Comparison of ENCODE assay signal across 2 cellular contexts in the genomic region with DNA sequence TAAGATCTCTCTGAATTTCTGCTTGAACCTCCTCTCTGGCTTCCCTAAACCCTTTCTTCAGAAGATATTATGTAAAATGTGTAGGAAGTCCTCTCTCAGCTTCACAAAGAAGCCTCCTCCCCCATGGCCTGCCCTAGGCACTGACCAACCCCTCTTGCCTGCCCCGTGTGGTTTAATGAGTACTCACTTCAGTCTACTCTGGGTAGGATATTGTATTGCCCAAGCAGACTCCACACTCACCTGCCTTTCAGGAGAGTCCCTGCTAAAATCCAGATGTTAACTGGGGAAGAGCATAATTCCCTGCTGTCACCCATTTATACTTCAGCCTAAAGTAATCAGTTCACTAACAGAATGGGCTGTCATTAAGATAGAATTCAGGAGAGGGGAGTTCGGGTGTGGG.
TF ChIP-seq lines count a peak whose summit lies in the region.

No MANE protein-coding gene starts in this region.

TF ChIP-seq in HepG2, 621 proteins besides CTCF, POLR2A, EP300 and RAD21:
- TF ChIP-seq CC2D1A (CRISPR knock-in tag; IDR thresholded peaks at IDR 0.05): no peak
- TF ChIP-seq, protein P1, sequence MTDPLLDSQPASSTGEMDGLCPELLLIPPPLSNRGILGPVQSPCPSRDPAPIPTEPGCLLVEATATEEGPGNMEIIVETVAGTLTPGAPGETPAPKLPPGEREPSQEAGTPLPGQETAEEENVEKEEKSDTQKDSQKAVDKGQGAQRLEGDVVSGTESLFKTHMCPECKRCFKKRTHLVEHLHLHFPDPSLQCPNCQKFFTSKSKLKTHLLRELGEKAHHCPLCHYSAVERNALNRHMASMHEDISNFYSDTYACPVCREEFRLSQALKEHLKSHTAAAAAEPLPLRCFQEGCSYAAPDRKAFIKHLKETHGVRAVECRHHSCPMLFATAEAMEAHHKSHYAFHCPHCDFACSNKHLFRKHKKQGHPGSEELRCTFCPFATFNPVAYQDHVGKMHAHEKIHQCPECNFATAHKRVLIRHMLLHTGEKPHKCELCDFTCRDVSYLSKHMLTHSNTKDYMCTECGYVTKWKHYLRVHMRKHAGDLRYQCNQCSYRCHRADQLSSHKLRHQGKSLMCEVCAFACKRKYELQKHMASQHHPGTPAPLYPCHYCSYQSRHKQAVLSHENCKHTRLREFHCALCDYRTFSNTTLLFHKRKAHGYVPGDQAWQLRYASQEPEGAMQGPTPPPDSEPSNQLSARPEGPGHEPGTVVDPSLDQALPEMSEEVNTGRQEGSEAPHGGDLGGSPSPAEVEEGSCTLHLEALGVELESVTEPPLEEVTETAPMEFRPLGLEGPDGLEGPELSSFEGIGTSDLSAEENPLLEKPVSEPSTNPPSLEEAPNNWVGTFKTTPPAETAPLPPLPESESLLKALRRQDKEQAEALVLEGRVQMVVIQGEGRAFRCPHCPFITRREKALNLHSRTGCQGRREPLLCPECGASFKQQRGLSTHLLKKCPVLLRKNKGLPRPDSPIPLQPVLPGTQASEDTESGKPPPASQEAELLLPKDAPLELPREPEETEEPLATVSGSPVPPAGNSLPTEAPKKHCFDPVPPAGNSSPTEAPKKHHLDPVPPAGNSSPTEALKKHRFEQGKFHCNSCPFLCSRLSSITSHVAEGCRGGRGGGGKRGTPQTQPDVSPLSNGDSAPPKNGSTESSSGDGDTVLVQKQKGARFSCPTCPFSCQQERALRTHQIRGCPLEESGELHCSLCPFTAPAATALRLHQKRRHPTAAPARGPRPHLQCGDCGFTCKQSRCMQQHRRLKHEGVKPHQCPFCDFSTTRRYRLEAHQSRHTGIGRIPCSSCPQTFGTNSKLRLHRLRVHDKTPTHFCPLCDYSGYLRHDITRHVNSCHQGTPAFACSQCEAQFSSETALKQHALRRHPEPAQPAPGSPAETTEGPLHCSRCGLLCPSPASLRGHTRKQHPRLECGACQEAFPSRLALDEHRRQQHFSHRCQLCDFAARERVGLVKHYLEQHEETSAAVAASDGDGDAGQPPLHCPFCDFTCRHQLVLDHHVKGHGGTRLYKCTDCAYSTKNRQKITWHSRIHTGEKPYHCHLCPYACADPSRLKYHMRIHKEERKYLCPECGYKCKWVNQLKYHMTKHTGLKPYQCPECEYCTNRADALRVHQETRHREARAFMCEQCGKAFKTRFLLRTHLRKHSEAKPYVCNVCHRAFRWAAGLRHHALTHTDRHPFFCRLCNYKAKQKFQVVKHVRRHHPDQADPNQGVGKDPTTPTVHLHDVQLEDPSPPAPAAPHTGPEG (CRISPR knock-in tag; IDR thresholded peaks at IDR 0.05): no peak

TF ChIP-seq in WTC11, 78 proteins besides CTCF, POLR2A, EP300 and RAD21:
- TF ChIP-seq OVOL2 (CRISPR knock-in tag; IDR thresholded peaks at IDR 0.05; ENCODE audit: borderline replicate concordance): no peak
